In genomic region chr14:35878272-35879140, GRCh38 we compare ENCODE assay signal across 8 cellular contexts. TPM values are rescaled to one million over a fixed set of nuclear protein-coding genes. Genes with fewer than 3 reads are reported as not detected.
DNase-seq lines count a peak whose midpoint lies in the region; ATAC-seq, FAIRE-seq and TF ChIP-seq lines count a peak whose summit lies in the region.

No MANE protein-coding gene starts in this region.

- H3K4me1 ChIP-seq in astrocyte (ENCODE audit: insufficient read depth, low read length) = peaks cover 16% of the 10 kb centered on the region
- peaks cover 24% of the 10 kb centered on the region for H3K4me1 ChIP-seq in keratinocyte (ENCODE audit: control insufficient read depth, extremely low read depth, insufficient read depth, low read length)

- H3K4me2 ChIP-seq in astrocyte (ENCODE audit: low read length) = peak overlapping the region; percentile 74
- no peak overlapping the region for H3K4me2 ChIP-seq in keratinocyte (ENCODE audit: control insufficient read depth, extremely low read depth, insufficient read depth, low read depth, low read length)

- H3K4me3 Mint-ChIP-seq in astrocyte (ENCODE audit: unreplicated experiment) = no peak overlapping the region

- H3K27me3 Mint-ChIP-seq in astrocyte (ENCODE audit: low read depth, unreplicated experiment) = no peaks in the 10 kb centered on the region

- H3K9me3 Mint-ChIP-seq in astrocyte (ENCODE audit: unreplicated experiment) = no peaks in the 10 kb centered on the region

- H3K4me3 ChIP-seq in astrocyte (ENCODE audit: insufficient read depth, low read depth, low read length) (peak overlapping the region; percentile 23), keratinocyte (ENCODE audit: control insufficient read depth in 2 of 3, extremely low read depth in 1 of 3, insufficient read depth in 2 of 3, low read depth in 1 of 3, low read length in 3 of 3) (no peak overlapping the region)

- no peaks in the 10 kb centered on the region for H4K20me1 ChIP-seq in astrocyte (ENCODE audit: insufficient read depth, low read length)
- no peaks in the 10 kb centered on the region for H4K20me1 ChIP-seq in keratinocyte (ENCODE audit: control insufficient read depth, extremely low read depth, insufficient read depth, low read length)

- ATAC-seq in GM21360 (IDR thresholded peaks at IDR 0.05; ENCODE audit: unreplicated experiment) = no peak

- H3K9me3 ChIP-seq in astrocyte (ENCODE audit: insufficient read depth, low read depth, low read length) (no peaks in the 10 kb centered on the region), keratinocyte (ENCODE audit: control insufficient read depth, low read depth, low read length) (no peaks in the 10 kb centered on the region)

- H3K9ac ChIP-seq in astrocyte (ENCODE audit: low read length) (peak overlapping the region; percentile 27), keratinocyte (ENCODE audit: control insufficient read depth, extremely low read depth, insufficient read depth, low read length) (no peak overlapping the region)

- H3K27ac Mint-ChIP-seq in astrocyte (ENCODE audit: unreplicated experiment) = peak overlapping the region; percentile 73

- peak; percentile 97 for FAIRE-seq in astrocyte (lab: Jason Lieb, UNC)
- peak; percentile 76 for FAIRE-seq in keratinocyte (lab: Jason Lieb, UNC)

- H2AFZ ChIP-seq in astrocyte (ENCODE audit: low read depth, low read length) (no peak overlapping the region), keratinocyte (ENCODE audit: control insufficient read depth, low read length) (no peak overlapping the region)

- H3K27ac ChIP-seq in astrocyte (ENCODE audit: low read depth, low read length) (peak overlapping the region; percentile 46), keratinocyte (ENCODE audit: control insufficient read depth, insufficient read depth, low read length) (no peak overlapping the region)

- H3K4me1 Mint-ChIP-seq in astrocyte (ENCODE audit: low read depth, unreplicated experiment) = peaks cover 21% of the 10 kb centered on the region

- dilution Hi-C loops in keratinocyte (cut with MboI; ENCODE audit: extremely low pct_ligation_motif_present, low sequenced_read_pairs) = no loop called here

- TF ChIP-seq CTCF in astrocyte (IDR thresholded peaks at IDR 0.05; ENCODE audit: insufficient read depth, low read depth, low read length) (no peak), keratinocyte (optimal IDR thresholded peaks at IDR 0.05 in 1 of 3, IDR thresholded peaks at IDR 0.05 in 1 of 3, conservative IDR thresholded peaks at IDR 0.05 in 1 of 3; ENCODE audit: extremely low read depth in 1 of 3, insufficient read depth in 2 of 3, low read length in 3 of 3) (no peak)

- DNase-seq in A172 (ENCODE audit: low spot score) = peak; percentile 88
- DNase-seq in HK-2 (ENCODE audit: unreplicated experiment) = peak; percentile 32
- peak; percentile 87 for DNase-seq in astrocyte (ENCODE audit: low read depth)
- DNase-seq in keratinocyte (ENCODE audit: low read depth, low spot score) = no peak
- no peak for DNase-seq in effector CD4-positive, alpha-beta T cell
- DNase-seq in activated CD4-positive, CD25-positive, alpha-beta regulatory T cell treated with anti-CD3 and anti-CD28 coated beads, Interleukin-2, amount 50 U/mL, for 72 hours = no peak
- DNase-seq in GDM1 (lab: John Stamatoyannopoulos, UW) = no peak

- H3K36me3 Mint-ChIP-seq in astrocyte (ENCODE audit: low read depth, unreplicated experiment) = no peaks in the 10 kb centered on the region

- H3K79me2 ChIP-seq in astrocyte (ENCODE audit: insufficient read depth, low read length) (no peaks in the 10 kb centered on the region), keratinocyte (ENCODE audit: control insufficient read depth, insufficient read depth, low read length) (no peaks in the 10 kb centered on the region)

- H3K27me3 ChIP-seq in astrocyte (ENCODE audit: insufficient read depth, low read length) (no peaks in the 10 kb centered on the region), keratinocyte (ENCODE audit: control insufficient read depth, extremely low read depth, insufficient read depth, low read length) (no peaks in the 10 kb centered on the region)

- H3K9me1 ChIP-seq in keratinocyte (ENCODE audit: control insufficient read depth, extremely low read depth, insufficient read depth, low read length) = no peaks in the 10 kb centered on the region

- H3K36me3 ChIP-seq in astrocyte (ENCODE audit: insufficient read depth, low read length) = no peaks in the 10 kb centered on the region
- H3K36me3 ChIP-seq in keratinocyte (ENCODE audit: control insufficient read depth in 2 of 2, extremely low read depth in 1 of 2, insufficient read depth in 2 of 2, low read length in 2 of 2) = no peaks in the 10 kb centered on the region

RNA-seq across cellular contexts. Expression of gene BRMS1L, which starts 52.4 kb away (rescaled TPM):
- total RNA-seq in A172 (2014; rRNA removed; shearing (Covaris generic)) = 4.1 and 5.1 TPM in 2 replicates
- total RNA-seq in astrocyte = 9.6 and 12.0 TPM in 2 replicates
- 5.9 to 12.0 TPM (median 6.4 TPM) in 3 replicates for polyA plus RNA-seq in keratinocyte
- 23.2 TPM for polyA plus RNA-seq in keratinocyte (2011; ENCODE audit: low read depth)
- 4.8 and 9.3 TPM in 2 replicates for polyA plus RNA-seq in keratinocyte (2011; cell fraction: cytosol; rRNA removed)
- 4.6 and 10.4 TPM in 2 replicates for polyA plus RNA-seq in keratinocyte (2011; cell fraction: nucleus; rRNA removed)
- polyA plus RNA-seq in keratinocyte (2012; ENCODE audit: low replicate concordance) = 3.9 and 8.4 TPM in 2 replicates
- polyA minus RNA-seq in keratinocyte = 0.82 to 4.6 TPM (median 0.85 TPM) in 3 replicates
- polyA minus RNA-seq in keratinocyte (2011; cell fraction: cytosol; rRNA and poly(A)+ RNA removed) = 3.1 TPM
- 2.3 and 13.7 TPM in 2 replicates for polyA minus RNA-seq in keratinocyte (2011; cell fraction: nucleus; rRNA and poly(A)+ RNA removed)

Comparison
In these comparisons a context has a peak if more than half of its experiments do, and no peak if none do; other contexts are left out.
1. DNase-seq: peak in A172 (single experiment), HK-2 (single experiment) and astrocyte (single experiment); none in keratinocyte (single experiment), effector CD4-positive, alpha-beta T cell (single experiment), activated CD4-positive, CD25-positive, alpha-beta regulatory T cell treated with anti-CD3 and anti-CD28 coated beads, Interleukin-2, amount 50 U/mL, for 72 hours (single experiment) and GDM1 (single experiment).